12 cellular contexts compared by ENCODE assay signal in the genomic region with DNA sequence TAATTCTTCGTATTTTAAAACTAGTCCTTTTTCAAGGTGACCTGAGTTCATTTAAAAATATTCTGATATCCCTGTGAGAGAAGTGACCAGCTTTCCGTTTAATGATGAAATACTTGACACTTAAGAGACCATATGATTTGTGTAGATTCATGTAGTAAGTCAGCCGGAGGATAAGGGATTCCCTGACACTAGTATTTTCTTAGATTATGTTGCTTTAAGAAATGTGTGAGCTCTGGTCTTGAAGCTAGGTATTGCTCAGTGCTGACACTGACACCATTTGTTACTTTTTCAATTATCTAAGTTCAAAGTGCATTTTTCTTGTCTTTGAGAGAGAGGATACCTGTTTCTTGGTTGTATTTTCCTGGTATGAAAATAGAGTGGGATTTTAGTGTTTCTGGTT. TPM values are rescaled to one million over a fixed set of nuclear protein-coding genes. Genes with fewer than 3 reads are reported as not detected.
A peak's percentile ranks its signal among the peaks of the same experiment; 100 is the strongest.
DNase-seq lines count a peak whose midpoint lies in the region; ATAC-seq and TF ChIP-seq lines count a peak whose summit lies in the region.
"Had no signal": no experiment of that assay in that cellular context is flagged by ENCODE, and none has a peak within 500 bp of the region (broad histone marks: within the 10 kb centered on the region; RNA-seq: fewer than 3 reads in every experiment).

No MANE protein-coding gene starts in this region.

- H2AFZ ChIP-seq in IMR-90 (replicated peaks; ENCODE audit: low read length, poor library complexity) = no peak overlapping the region

- H3K9me3 Mint-ChIP-seq in CD4-positive, alpha-beta T cell = no peaks in the 10 kb centered on the region
- H3K9me3 Mint-ChIP-seq in mesothelial cell of epicardium = no peaks in the 10 kb centered on the region

- CTCF ChIA-PET in CD4-positive, alpha-beta T cell (lab: Charles Lee) = interaction anchor here (1.3 kb wide), 1 partner anchor 10 kb away, joined by 4 read pairs; no protein-coding TSS in a partner anchor
- CTCF ChIA-PET in IMR-90 (lab: Yijun Ruan, JAX) (interaction anchor here (0.6 kb wide), 1 partner anchor 157 kb away, joined by 4 read pairs; no protein-coding TSS in a partner anchor), RWPE1 (lab: Yijun Ruan, JAX) (no interaction called here)

- no peak overlapping the region for H2BK15ac ChIP-seq in IMR-90 (ENCODE audit: low read depth, low read length)

- H3K56ac ChIP-seq in IMR-90 (ENCODE audit: extremely low read depth, insufficient read depth, low read length) = no peak overlapping the region

- no peak overlapping the region for H2BK120ac ChIP-seq in IMR-90 (ENCODE audit: low read depth, low read length)

- no peaks in the 10 kb centered on the region for H3K27me3 Mint-ChIP-seq in CD4-positive, alpha-beta T cell
- no peaks in the 10 kb centered on the region for H3K27me3 Mint-ChIP-seq in mesothelial cell of epicardium (ENCODE audit: low read depth)

- intact Hi-C loops in CD4-positive, alpha-beta T cell (cut with DNase I, micrococcal nuclease) = no loop called here
- intact Hi-C loops in IMR-90 (cut with micrococcal nuclease) = no loop called here

- H2AK5ac ChIP-seq in IMR-90 (ENCODE audit: low read depth, low read length) = no peak overlapping the region

- H2BK5ac ChIP-seq in IMR-90 (ENCODE audit: low read depth, low read length, poor library complexity, severe bottlenecking) = no peak overlapping the region

- H4K8ac ChIP-seq in IMR-90 (ENCODE audit: low read depth in 2 of 2, low read length in 2 of 2) = no peak overlapping the region

- no peak for DNase-seq in CD4-positive, alpha-beta T cell
- DNase-seq in IMR-90 (no peak), adipocyte (ENCODE audit: low read depth) (no peak), mesothelial cell of epicardium (ENCODE audit: low spot score in 2 of 2, unreplicated experiment in 2 of 2) (no peak), RWPE1 (ENCODE audit: low spot score) (no peak), NCI-H526 (lab: John Stamatoyannopoulos, UW) (no peak)
- DNase-seq in effector CD4-positive, alpha-beta T cell = no peak
- DNase-seq: midbrain, NCI-H526 treated with DMSO at 0.1 percent for 48 hours, T1000 had no signal

- no peak for TF ChIP-seq RAD21 in IMR-90 (IDR thresholded peaks at IDR 0.05; ENCODE audit: low read length)

- no peaks in the 10 kb centered on the region for H3K27me3 ChIP-seq in CD4-positive, alpha-beta T cell (ENCODE audit: control insufficient read depth, insufficient read depth, low read length)
- H3K27me3 ChIP-seq in IMR-90 (ENCODE audit: control insufficient read depth, insufficient read depth, low read length) (no peaks in the 10 kb centered on the region), adipocyte (replicated peaks; ENCODE audit: control insufficient read depth, insufficient read depth, low read length) (no peaks in the 10 kb centered on the region)

- H2BK20ac ChIP-seq in IMR-90 (ENCODE audit: low read depth, low read length) = no peak overlapping the region

- BruUV-seq in IMR-90 (replicated peaks; lab: Mats Ljungman, UMichigan) = no TSS peak

- WGBS in IMR-90 (ENCODE audit: extremely low coverage in 2 of 2, insufficient read length in 1 of 2), 2 experiments = no CpG with 5 or more reads among the region's 3 CpGs

- H3K9me1 ChIP-seq in IMR-90 (ENCODE audit: insufficient read depth, low read length) = peaks cover 4% of the 10 kb centered on the region

- TF ChIP-seq POLR2A in IMR-90 (IDR thresholded peaks at IDR 0.05; ENCODE audit: low read depth, low read length) = no peak

- H3K4me3 Mint-ChIP-seq in CD4-positive, alpha-beta T cell = peak overlapping the region; percentile 35
- no peak overlapping the region for H3K4me3 Mint-ChIP-seq in mesothelial cell of epicardium

- H3K4me3 ChIP-seq in IMR-90 (ENCODE audit: insufficient read depth, low read depth, low read length) (no peak overlapping the region), adipocyte (ENCODE audit: low read length) (peak overlapping the region; percentile 65)
- H3K4me3 ChIP-seq: skin epidermis had no signal

- no peak overlapping the region for H4K91ac ChIP-seq in IMR-90 (ENCODE audit: insufficient read depth, low read depth, low read length)

- ATAC-seq in CD4-positive, alpha-beta T cell (ENCODE audit: poor library complexity) = no peak
- ATAC-seq in IMR-90 (ENCODE audit: low read depth) (no peak), HG03135 (IDR thresholded peaks at IDR 0.05; ENCODE audit: unreplicated experiment) (no peak)

- no peak for TF ChIP-seq CTCF in CD4-positive, alpha-beta T cell (IDR thresholded peaks at IDR 0.05)
- TF ChIP-seq CTCF in IMR-90 (conservative IDR thresholded peaks at IDR 0.05; ENCODE audit: low read depth, low read length) (no peak), mesothelial cell of epicardium (IDR thresholded peaks at IDR 0.05; ENCODE audit: unreplicated experiment) (no peak), RWPE1 (conservative IDR thresholded peaks at IDR 0.05; ENCODE audit: low read depth) (no peak)

- H4K20me1 ChIP-seq in IMR-90 (ENCODE audit: insufficient read depth, low read length) = peaks cover 67% of the 10 kb centered on the region

- dilution Hi-C loops in IMR-90 (cut with HindIII; ENCODE audit: low sequenced_read_pairs, unreplicated experiment) = no loop called here

- H2AK9ac ChIP-seq in IMR-90 (replicated peaks; ENCODE audit: low read depth, low read length, poor library complexity) = no peak overlapping the region

- no peak overlapping the region for H3K4me2 ChIP-seq in IMR-90 (ENCODE audit: low read depth, low read length)

- no peak overlapping the region for H3K27ac Mint-ChIP-seq in CD4-positive, alpha-beta T cell
- H3K27ac Mint-ChIP-seq in mesothelial cell of epicardium = peak overlapping the region; percentile 47

- POLR2A ChIA-PET in CD4-positive, alpha-beta T cell (lab: Charles Lee) = no interaction called here
- POLR2A ChIA-PET in IMR-90 (lab: Charles Lee; ENCODE audit: unreplicated experiment) = no interaction called here
- POLR2A ChIA-PET in RWPE1 (lab: Yijun Ruan, JAX; ENCODE audit: low non-redundant PET) = no interaction called here

- H3K18ac ChIP-seq in IMR-90 (ENCODE audit: low read depth, low read length) = no peak overlapping the region

- no peak overlapping the region for H4K5ac ChIP-seq in IMR-90 (ENCODE audit: low read depth, low read length)

- H3K27ac ChIP-seq in CD4-positive, alpha-beta T cell (ENCODE audit: low read depth, low read length) = no peak overlapping the region
- H3K27ac ChIP-seq in IMR-90 (ENCODE audit: insufficient read depth, low read length) = no peak overlapping the region
- H3K27ac ChIP-seq in RWPE1 = no peak overlapping the region

- H3K4me1 Mint-ChIP-seq in CD4-positive, alpha-beta T cell (ENCODE audit: low read depth) = peaks cover 56% of the 10 kb centered on the region
- H3K4me1 Mint-ChIP-seq in mesothelial cell of epicardium = peaks cover 42% of the 10 kb centered on the region

- H3K9me3 ChIP-seq in CD4-positive, alpha-beta T cell (ENCODE audit: control insufficient read depth, low read length) = no peaks in the 10 kb centered on the region
- H3K9me3 ChIP-seq in IMR-90 (ENCODE audit: control insufficient read depth, insufficient read depth, low read length) = no peaks in the 10 kb centered on the region
- H3K9me3 ChIP-seq in adipocyte (ENCODE audit: control insufficient read depth, low read length) = no peaks in the 10 kb centered on the region

- no peak overlapping the region for H3K9ac ChIP-seq in IMR-90 (ENCODE audit: low read depth, low read length)
- peak overlapping the region; percentile 28 for H3K9ac ChIP-seq in adipocyte (ENCODE audit: low read length)

- peak overlapping the region; percentile 31; the same call in 1 of the 2 replicates for H3K23ac ChIP-seq in IMR-90 (ENCODE audit: low read depth, low read length)

- H3K36me3 ChIP-seq in IMR-90 (ENCODE audit: control insufficient read depth, insufficient read depth, low read length) (peaks cover 4% of the 10 kb centered on the region; the same call in 1 of the 2 replicates), adipocyte (ENCODE audit: control insufficient read depth, insufficient read depth, low read length, severe bottlenecking) (peaks cover under 1% of the 10 kb centered on the region)

- no peak overlapping the region for H3K4ac ChIP-seq in IMR-90 (ENCODE audit: low read depth, low read length)

- in situ Hi-C loops in IMR-90 (cut with MboI; ENCODE audit: low sequenced_read_pairs) = loop anchor here (5.0 kb wide), 1 partner anchor 62 kb away; no protein-coding TSS in a partner anchor

- H3K36me3 Mint-ChIP-seq in CD4-positive, alpha-beta T cell (ENCODE audit: low read depth) = peaks cover 33% of the 10 kb centered on the region
- peaks cover 5% of the 10 kb centered on the region for H3K36me3 Mint-ChIP-seq in mesothelial cell of epicardium

- H3K4me1 ChIP-seq in IMR-90 (ENCODE audit: control insufficient read depth, insufficient read depth, low read length) (no peaks in the 10 kb centered on the region), adipocyte (ENCODE audit: control insufficient read depth, insufficient read depth, low read length) (peaks cover 32% of the 10 kb centered on the region)

- peaks cover 8 to 31% of the 10 kb centered on the region in 2 experiments; a peak in 3 of 4 replicates for H3K79me1 ChIP-seq in IMR-90 (ENCODE audit: low read depth in 1 of 2, low read length in 2 of 2)

- no peak overlapping the region for H3K14ac ChIP-seq in IMR-90 (replicated peaks; ENCODE audit: low read depth, low read length)

TF ChIP-seq in IMR-90, 13 proteins besides CTCF, POLR2A, EP300 and RAD21:
- no peak for TF ChIP-seq FOS (IDR thresholded peaks at IDR 0.05; ENCODE audit: low read depth, low read length)
- TF ChIP-seq RFX5 (IDR thresholded peaks at IDR 0.05; ENCODE audit: low read depth, low read length) = no peak
- no peak for TF ChIP-seq BHLHE40 (IDR thresholded peaks at IDR 0.05; ENCODE audit: low read depth, low read length)
- TF ChIP-seq MXI1 (IDR thresholded peaks at IDR 0.05; ENCODE audit: borderline replicate concordance, low read depth, low read length) = no peak
- no peak for TF ChIP-seq CHD1 (IDR thresholded peaks at IDR 0.05; ENCODE audit: low read depth, low read length)

RNA-seq across cellular contexts. Expression of a gene that starts 4.2 kb away (rescaled TPM):
- total RNA-seq in CD4-positive, alpha-beta T cell = 100 to 1,000 TPM; 108 to 120 TPM
- 31.7 and 46.4 TPM in 2 replicates for total RNA-seq in IMR-90 (2012; rRNA removed)
- polyA plus RNA-seq in IMR-90 (2012; rRNA removed) = 8.4 and 10.1 TPM in 2 replicates
- polyA plus RNA-seq in IMR-90 (2012; cell fraction: cytosol; rRNA removed) = 2.7 and 2.9 TPM in 2 replicates
- polyA plus RNA-seq in IMR-90 (2012; cell fraction: nucleus; rRNA removed; ENCODE audit: low replicate concordance) = 3.2 and 17.4 TPM in 2 replicates
- 84.0 to 92.2 TPM (median 88.6 TPM) in 3 replicates for total RNA-seq in mesothelial cell of epicardium
